In genomic region chr2:179580378-179581146, GRCh38 we compare ENCODE assay signal across 1 cellular context.
TF ChIP-seq lines count a peak whose summit lies in the region.

No MANE protein-coding gene starts in this region.

TF ChIP-seq in HepG2, 621 proteins besides CTCF, POLR2A, EP300 and RAD21 (continued from another document and continues in another):
- TF ChIP-seq ELK4 (CRISPR knock-in tag; IDR thresholded peaks at IDR 0.05; ENCODE audit: borderline replicate concordance) (no peak), ATF1 (CRISPR knock-in tag; IDR thresholded peaks at IDR 0.05) (no peak), MIER3 (CRISPR knock-in tag; IDR thresholded peaks at IDR 0.05; ENCODE audit: borderline replicate concordance) (no peak), HOMEZ (CRISPR knock-in tag; IDR thresholded peaks at IDR 0.05; ENCODE audit: low read depth) (peak; percentile 87), ZEB1 (IDR thresholded peaks at IDR 0.05; ENCODE audit: insufficient replicate concordance, low read depth) (no peak), NFIC (IDR thresholded peaks at IDR 0.05; ENCODE audit: low read length) (no peak; the same call in 1 of the 2 replicates), RXRB (CRISPR knock-in tag; IDR thresholded peaks at IDR 0.05; ENCODE audit: borderline replicate concordance) (peak; percentile 61; the same call in 1 of the 2 replicates), GMEB2 (CRISPR knock-in tag; IDR thresholded peaks at IDR 0.05; ENCODE audit: low read depth) (no peak), NCOA5 (CRISPR knock-in tag; IDR thresholded peaks at IDR 0.05) (no peak), LRRFIP1 (CRISPR knock-in tag; conservative IDR thresholded peaks at IDR 0.05) (no peak), ZNF788 (CRISPR knock-in tag; IDR thresholded peaks at IDR 0.05; ENCODE audit: borderline replicate concordance) (no peak), TOPORS (CRISPR knock-in tag; IDR thresholded peaks at IDR 0.05) (no peak), ZNF382 (CRISPR knock-in tag; IDR thresholded peaks at IDR 0.05; ENCODE audit: borderline replicate concordance) (no peak), MTF1 (CRISPR knock-in tag; IDR thresholded peaks at IDR 0.05) (no peak), HNF4G (IDR thresholded peaks at IDR 0.05; ENCODE audit: borderline replicate concordance, low read depth, low read length) (no peak), HNF4G (CRISPR knock-in tag; IDR thresholded peaks at IDR 0.05; ENCODE audit: borderline replicate concordance, low read depth) (no peak), ZBTB10 (CRISPR knock-in tag; IDR thresholded peaks at IDR 0.05; ENCODE audit: borderline replicate concordance) (no peak; the same call in 1 of the 2 replicates), ATRX (CRISPR knock-in tag; IDR thresholded peaks at IDR 0.05; ENCODE audit: borderline replicate concordance) (no peak), NR2F6 (IDR thresholded peaks at IDR 0.05) (0 out of 2 replicates have a peak, but pooled peaks have one; percentile 6), NR2F6 (CRISPR knock-in tag; IDR thresholded peaks at IDR 0.05) (peak; percentile 43; the same call in 1 of the 2 replicates), DNMT1 (CRISPR knock-in tag; IDR thresholded peaks at IDR 0.05) (no peak), FOXK2 (IDR thresholded peaks at IDR 0.05) (no peak), ZNF800 (CRISPR knock-in tag; IDR thresholded peaks at IDR 0.05) (no peak), ZFP62 (CRISPR knock-in tag; IDR thresholded peaks at IDR 0.05) (no peak), ZNF468 (CRISPR knock-in tag; IDR thresholded peaks at IDR 0.05) (no peak), NR2F2 (IDR thresholded peaks at IDR 0.05; ENCODE audit: borderline replicate concordance, low read depth) (no peak; the same call in 1 of the 2 replicates), PPARG (CRISPR knock-in tag; conservative IDR thresholded peaks at IDR 0.05) (no peak; the same call in 1 of the 2 replicates), GATAD2A (CRISPR knock-in tag; IDR thresholded peaks at IDR 0.05) (peak; percentile 80), GATA4 (IDR thresholded peaks at IDR 0.05; ENCODE audit: borderline replicate concordance, low read depth) (no peak), ZNF24 (IDR thresholded peaks at IDR 0.05) (no peak), KDM6A (CRISPR knock-in tag; IDR thresholded peaks at IDR 0.05; ENCODE audit: low read depth) (no peak), FOXP1 (IDR thresholded peaks at IDR 0.05) (no peak), FOXP1 (CRISPR knock-in tag; IDR thresholded peaks at IDR 0.05) (0 out of 2 replicates have a peak, but pooled peaks have one; percentile 16), RELA (CRISPR knock-in tag; IDR thresholded peaks at IDR 0.05) (no peak), TIGD3 (CRISPR knock-in tag; IDR thresholded peaks at IDR 0.05; ENCODE audit: borderline replicate concordance) (no peak), HCFC1 (IDR thresholded peaks at IDR 0.05; ENCODE audit: low read depth, low read length) (no peak), ZNF883 (CRISPR knock-in tag; IDR thresholded peaks at IDR 0.05; ENCODE audit: not compliant biosample characterization) (no peak), PBX3 (CRISPR knock-in tag; IDR thresholded peaks at IDR 0.05; ENCODE audit: borderline replicate concordance) (no peak), ZKSCAN1 (IDR thresholded peaks at IDR 0.05; ENCODE audit: low read length) (no peak), ELF3 (CRISPR knock-in tag; IDR thresholded peaks at IDR 0.05) (no peak), XRCC5 (optimal IDR thresholded peaks at IDR 0.05; ENCODE audit: low read length) (no peak), ZNF235 (CRISPR knock-in tag; IDR thresholded peaks at IDR 0.05; ENCODE audit: borderline replicate concordance) (no peak), HNF1B (CRISPR knock-in tag; IDR thresholded peaks at IDR 0.05) (peak; percentile 55), ZFP82 (CRISPR knock-in tag; IDR thresholded peaks at IDR 0.05; ENCODE audit: borderline replicate concordance) (no peak), TCF7L2 (IDR thresholded peaks at IDR 0.05; ENCODE audit: low read depth, low read length) (no peak), PTBP1 (IDR thresholded peaks at IDR 0.05; ENCODE audit: low read depth, low read length, poor library complexity, severe bottlenecking) (no peak), ZFP36L1 (CRISPR knock-in tag; IDR thresholded peaks at IDR 0.05) (no peak), TARDBP (CRISPR knock-in tag; IDR thresholded peaks at IDR 0.05) (peak; percentile 61; the same call in 1 of the 2 replicates), KMT2B (CRISPR knock-in tag; IDR thresholded peaks at IDR 0.05) (no peak; the same call in 1 of the 2 replicates), ZNF253 (CRISPR knock-in tag; IDR thresholded peaks at IDR 0.05; ENCODE audit: borderline replicate concordance) (no peak)
